10 cellular contexts compared by ENCODE assay signal in the genomic region with DNA sequence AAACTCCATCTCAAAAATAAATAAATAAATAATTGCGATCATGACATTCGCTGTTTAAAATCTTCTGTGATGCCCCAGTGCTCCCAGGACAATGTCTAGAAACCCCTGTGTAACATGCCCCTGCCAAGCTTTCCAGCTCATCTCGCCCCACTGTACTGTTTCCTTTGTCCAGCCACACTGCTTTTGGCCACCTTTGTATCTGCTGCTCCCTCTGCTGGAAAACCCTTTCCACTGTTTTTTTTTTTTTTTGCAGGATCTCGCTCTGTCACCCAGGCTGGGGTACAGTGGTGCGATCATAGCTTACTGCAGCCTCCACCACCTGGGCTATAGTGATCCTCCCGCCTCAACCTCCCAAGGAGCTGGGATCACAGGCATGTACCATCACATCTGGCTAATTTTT. TPM values are rescaled to one million over a fixed set of nuclear protein-coding genes. Genes with fewer than 3 reads are reported as not detected.
DNase-seq lines count a peak whose midpoint lies in the region; ATAC-seq and TF ChIP-seq lines count a peak whose summit lies in the region.
"Had no signal": no experiment of that assay in that cellular context is flagged by ENCODE, and none has a peak within 500 bp of the region (broad histone marks: within the 10 kb centered on the region; RNA-seq: fewer than 3 reads in every experiment).

No MANE protein-coding gene starts in this region.

- DNase-seq in heart left ventricle (no peak), cardiac septum (ENCODE audit: low spot score) (no peak), choroid plexus epithelial cell (ENCODE audit: low read depth) (peak; percentile 47), smooth muscle cell (lab: John Stamatoyannopoulos, UW; ENCODE audit: unreplicated experiment) (no peak), NCI-H345 treated with DMSO at 0.1 percent for 48 hours (lab: John Stamatoyannopoulos, UW; ENCODE audit: unreplicated experiment) (no peak), pons (ENCODE audit: low spot score) (no peak)
- DNase-seq: Caco-2, Karpas-422 had no signal

- no peak overlapping the region for H3K9ac ChIP-seq in smooth muscle cell (ENCODE audit: low read depth)

- H3K9me3 ChIP-seq in heart left ventricle (peaks cover 0 to 9% (median 2%) of the 10 kb centered on the region in 12 donors), smooth muscle cell (replicated peaks; ENCODE audit: low read depth) (no peaks in the 10 kb centered on the region)
- H3K9me3 ChIP-seq: Caco-2 had no signal

- ATAC-seq in heart left ventricle, result no peak

- no peak overlapping the region for H2AFZ ChIP-seq in smooth muscle cell (ENCODE audit: low read depth)

- H3F3A ChIP-seq in smooth muscle cell (ENCODE audit: low read depth), result no peaks in the 10 kb centered on the region

- peaks cover 25% of the 10 kb centered on the region for H4K20me1 ChIP-seq in smooth muscle cell (ENCODE audit: low read depth)

- intact Hi-C loops in heart left ventricle (cut with DNase I), result loop anchor here in 2 of 10 donors (10.0 kb wide), 1 partner anchor 128 kb away; the partner anchor contains the start of gene ZNF575 (in 2 of the 2)
- intact Hi-C loops in cardiac septum (cut with DNase I), result no loop called here

- 83 to 94% (median 91%) methylated on average over 6 of the region's 6 CpGs for WGBS in heart left ventricle, 4 donors
- 96% methylated on average over 6 of the region's 6 CpGs for WGBS in smooth muscle cell (ENCODE audit: low lambda C conversion rate)

- no peak for TF ChIP-seq POLR2A in heart left ventricle (IDR thresholded peaks at IDR 0.05)

- H3K27ac ChIP-seq in heart left ventricle (no peak overlapping the region), smooth muscle cell (ENCODE audit: low read depth) (no peak overlapping the region)
- H3K27ac ChIP-seq: ascending aorta had no signal

- H3K4me1 ChIP-seq in heart left ventricle, result peaks cover 0 to 41% (median 2%) of the 10 kb centered on the region in 12 donors
- no peaks in the 10 kb centered on the region for H3K4me1 ChIP-seq in smooth muscle cell (ENCODE audit: low read depth)
- H3K4me1 ChIP-seq: ascending aorta, Caco-2 had no signal

- H3K4me3 ChIP-seq in heart left ventricle, result no peak overlapping the region
- H3K4me3 ChIP-seq in choroid plexus epithelial cell (ENCODE audit: low read depth, low read length), result no peak overlapping the region
- no peak overlapping the region for H3K4me3 ChIP-seq in smooth muscle cell
- H3K4me3 ChIP-seq: ascending aorta had no signal

- peak in 7 of 12 donors; percentile 8 to 41 (median 26) for TF ChIP-seq CTCF in heart left ventricle (IDR thresholded peaks at IDR 0.05)
- peak; percentile 73 for TF ChIP-seq CTCF in choroid plexus epithelial cell (conservative IDR thresholded peaks at IDR 0.05; ENCODE audit: low read depth, low read length)
- TF ChIP-seq CTCF in smooth muscle cell (IDR thresholded peaks at IDR 0.05; ENCODE audit: borderline replicate concordance, insufficient read depth, poor library complexity, severe bottlenecking), result peak; percentile 27

- H3K27me3 ChIP-seq in heart left ventricle (no peaks in the 10 kb centered on the region), smooth muscle cell (ENCODE audit: low read depth) (no peaks in the 10 kb centered on the region)
- H3K27me3 ChIP-seq: ascending aorta had no signal

- H3K36me3 ChIP-seq in heart left ventricle (peaks cover 0 to 83% (median 21%) of the 10 kb centered on the region in 9 donors), smooth muscle cell (ENCODE audit: low read depth) (peaks cover 18% of the 10 kb centered on the region)

- no peak overlapping the region for H3K4me2 ChIP-seq in smooth muscle cell

- no peaks in the 10 kb centered on the region for H3K79me2 ChIP-seq in smooth muscle cell (ENCODE audit: low read depth)

RNA-seq across cellular contexts. Expression of gene PLAUR, which starts 7.5 kb away (rescaled TPM):
- total RNA-seq in heart left ventricle (10 to 100 TPM in 2 of 9 donors, 1 to 10 TPM in 7; 2.3 to 44.1 (median 4.7) TPM), cardiac septum (6.2 TPM), smooth muscle cell (67.0 and 105 TPM in 2 replicates)
- polyA plus RNA-seq in heart left ventricle (10 to 100 TPM in 1 of 2 donors, 1 to 10 TPM in 1; 4.0 to 17.8 TPM), smooth muscle cell (107 and 115 TPM in 2 replicates)

RNA-seq across cellular contexts. Expression of gene CADM4, which starts 22.8 kb away (rescaled TPM):
- total RNA-seq in heart left ventricle (10 to 100 TPM in 2 of 9 donors, 1 to 10 TPM in 7; 4.6 to 13.2 (median 7.8) TPM), cardiac septum (5.7 TPM), smooth muscle cell (2.4 and 3.7 TPM in 2 replicates)
- polyA plus RNA-seq in heart left ventricle (10 to 100 TPM; 10.7 to 12.2 TPM), smooth muscle cell (1.9 and 8.3 TPM in 2 replicates)

RNA-seq across cellular contexts. Expression of gene ZNF428, which starts 43.1 kb away (rescaled TPM):
- total RNA-seq in heart left ventricle (10 to 100 TPM; 25.1 to 40.4 (median 31.3) TPM), cardiac septum (35.6 TPM), smooth muscle cell (12.9 and 20.3 TPM in 2 replicates)
- polyA plus RNA-seq in heart left ventricle (10 to 100 TPM; 29.5 to 64.5 TPM), smooth muscle cell (61.4 and 63.1 TPM in 2 replicates)

RNA-seq across cellular contexts. Expression of gene SRRM5, which starts 50.6 kb away (rescaled TPM):
- total RNA-seq in heart left ventricle (under 1 TPM in 7 of 9 donors, not detected in 2; 0.07 to 0.35 (median 0.16) TPM), cardiac septum (0.38 TPM), smooth muscle cell (0.09 and 0.27 TPM in 2 replicates)
- polyA plus RNA-seq in heart left ventricle (under 1 TPM; 0.15 to 0.80 TPM), smooth muscle cell (0.34 TPM in 1 of 2 replicates, not detected in the other)

RNA-seq across cellular contexts. Expression of gene IRGC, which starts 53.4 kb away (rescaled TPM):
- not detected for total RNA-seq in heart left ventricle
- not detected for polyA plus RNA-seq in heart left ventricle
- not detected for total RNA-seq in cardiac septum
- not detected in 2 replicates for total RNA-seq in smooth muscle cell
- not detected in 2 replicates for polyA plus RNA-seq in smooth muscle cell
- total RNA-seq: ascending aorta, Caco-2, mucosa of gallbladder had no signal
